In the genomic region with DNA sequence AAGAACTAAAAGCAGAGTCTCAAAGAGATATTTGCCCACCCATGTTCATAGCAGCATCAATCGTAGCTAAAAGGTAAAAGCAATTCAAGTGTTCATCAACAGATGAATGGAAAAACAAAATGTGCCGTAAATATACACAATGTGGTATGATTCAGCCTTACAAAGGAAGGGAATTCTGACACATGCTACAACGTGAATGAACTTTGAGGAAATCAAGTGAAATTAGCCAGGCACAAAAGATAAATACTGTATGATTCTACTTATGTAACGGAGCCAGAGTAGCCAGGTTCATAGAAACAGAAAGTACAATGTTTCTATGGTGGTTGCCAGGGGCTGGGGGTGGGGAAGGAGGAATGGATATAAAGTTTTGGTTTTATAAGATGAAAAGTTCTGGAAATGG, we compare ENCODE assay signal across 18 cellular contexts. TPM values are rescaled to one million over a fixed set of nuclear protein-coding genes. Genes with fewer than 3 reads are reported as not detected.
DNase-seq lines count a peak whose midpoint lies in the region; ATAC-seq and TF ChIP-seq lines count a peak whose summit lies in the region.
"Had no signal": no experiment of that assay in that cellular context is flagged by ENCODE, and none has a peak within 500 bp of the region (broad histone marks: within the 10 kb centered on the region; RNA-seq: fewer than 3 reads in every experiment).

No MANE protein-coding gene starts in this region.

- DNase-seq in ascending aorta (ENCODE audit: low spot score in 2 of 2) (no peak), SKM-1 (lab: John Stamatoyannopoulos, UW; ENCODE audit: unreplicated experiment) (no peak), NCI-H2171 treated with DMSO at 0.1 percent for 48 hours (lab: John Stamatoyannopoulos, UW) (no peak)
- DNase-seq in activated CD4-positive, alpha-beta T cell treated with anti-CD3 and anti-CD28 coated beads, Interleukin-2, amount 50 U/mL, for 4 hours, result no peak
- DNase-seq: activated CD8-positive, alpha-beta memory T cell treated with anti-CD3 and anti-CD28 coated beads, Interleukin-2, amount 10 ng/mL, durations not matched to agents 7 days and 5 days; activated naive CD4-positive, alpha-beta T cell; DMS53; hippocampal formation; KG1; NCI-H1105 treated with DMSO at 0.1 percent for 48 hours; T-helper 1 cell had no signal

- peak overlapping the region; percentile 39 to 70 (median 69) for H3K27ac Mint-ChIP-seq in nephron
- H3K27ac Mint-ChIP-seq: activated CD8-positive, alpha-beta memory T cell treated with anti-CD3 and anti-CD28 coated beads, Interleukin-2, amount 10 ng/mL, durations not matched to agents 7 days and 5 days; stimulated activated naive CD8-positive, alpha-beta T cell treated with anti-CD3 and anti-CD28 coated beads, Interleukin-15, Interleukin-2, amounts not matched to agents 100 ng/mL and 50 ng/mL, for 24 hours had no signal

- intact Hi-C loops in ascending aorta (cut with DNase I), result no loop called here

- peaks cover 14% of the 10 kb centered on the region for H3K27me3 Mint-ChIP-seq in nephron (ENCODE audit: low read depth)
- H3K27me3 Mint-ChIP-seq: stimulated activated naive CD8-positive, alpha-beta T cell treated with anti-CD3 and anti-CD28 coated beads, Interleukin-15, Interleukin-2, amounts not matched to agents 100 ng/mL and 50 ng/mL, for 24 hours had no signal

- peak overlapping the region in 1 of 3 experiments; percentile 9 for H3K4me3 Mint-ChIP-seq in nephron
- H3K4me3 Mint-ChIP-seq: activated CD8-positive, alpha-beta memory T cell treated with anti-CD3 and anti-CD28 coated beads, Interleukin-2, amount 10 ng/mL, durations not matched to agents 7 days and 5 days; CD14-positive monocyte; stimulated activated naive CD8-positive, alpha-beta T cell treated with anti-CD3 and anti-CD28 coated beads, Interleukin-15, Interleukin-2, amounts not matched to agents 100 ng/mL and 50 ng/mL, for 24 hours had no signal

- peak overlapping the region; percentile 63 to 92 for H3K27ac ChIP-seq in ascending aorta
- peak overlapping the region; percentile 33 to 71 for H3K27ac ChIP-seq in esophagus (ENCODE audit: low read depth in 2 of 2, low read length in 1 of 2)
- H3K27ac ChIP-seq: cardiac muscle cell, parathyroid adenoma had no signal

- H3K9me3 Mint-ChIP-seq in nephron, result no peaks in the 10 kb centered on the region
- H3K9me3 Mint-ChIP-seq: stimulated activated naive CD8-positive, alpha-beta T cell treated with anti-CD3 and anti-CD28 coated beads, Interleukin-15, Interleukin-2, amounts not matched to agents 100 ng/mL and 50 ng/mL, for 24 hours had no signal

- no peaks in the 10 kb centered on the region for H3K9me3 ChIP-seq in ascending aorta
- no peaks in the 10 kb centered on the region for H3K9me3 ChIP-seq in esophagus (ENCODE audit: control insufficient read depth in 2 of 2, insufficient read depth in 1 of 2, low read depth in 1 of 2, low read length in 1 of 2)

- no peak for TF ChIP-seq CTCF in ascending aorta (IDR thresholded peaks at IDR 0.05)
- no peak for TF ChIP-seq CTCF in nephron (IDR thresholded peaks at IDR 0.05; ENCODE audit: unreplicated experiment in 3 of 3)

- H3K36me3 ChIP-seq in ascending aorta, result no peaks in the 10 kb centered on the region
- no peaks in the 10 kb centered on the region for H3K36me3 ChIP-seq in esophagus (ENCODE audit: control insufficient read depth in 2 of 2, insufficient read depth in 2 of 2, low read length in 1 of 2)
- H3K36me3 ChIP-seq: cardiac muscle cell had no signal

- H3K4me1 ChIP-seq in ascending aorta, result peaks cover 16 to 53% of the 10 kb centered on the region in 2 donors
- peaks cover 8 to 22% of the 10 kb centered on the region in 2 donors for H3K4me1 ChIP-seq in esophagus (ENCODE audit: control insufficient read depth in 2 of 2, insufficient read depth in 2 of 2, low read length in 1 of 2)

- H3K27me3 ChIP-seq in ascending aorta (no peaks in the 10 kb centered on the region), esophagus (ENCODE audit: control insufficient read depth in 1 of 2, insufficient read depth in 2 of 2, low read length in 2 of 2) (no peaks in the 10 kb centered on the region)
- H3K27me3 ChIP-seq: cardiac muscle cell had no signal

- peaks cover 32% of the 10 kb centered on the region for H3K4me1 Mint-ChIP-seq in nephron
- H3K4me1 Mint-ChIP-seq: activated CD8-positive, alpha-beta memory T cell treated with anti-CD3 and anti-CD28 coated beads, Interleukin-2, amount 10 ng/mL, durations not matched to agents 7 days and 5 days; CD14-positive monocyte had no signal

- H3K36me3 Mint-ChIP-seq in nephron (ENCODE audit: low read depth), result no peaks in the 10 kb centered on the region
- H3K36me3 Mint-ChIP-seq: activated CD8-positive, alpha-beta memory T cell treated with anti-CD3 and anti-CD28 coated beads, Interleukin-2, amount 10 ng/mL, durations not matched to agents 7 days and 5 days; CD14-positive monocyte had no signal

- peak overlapping the region in 1 of 2 donors; percentile 14 for H3K4me3 ChIP-seq in ascending aorta
- H3K4me3 ChIP-seq in esophagus (ENCODE audit: low read depth in 1 of 2, low read length in 2 of 2), result no peak overlapping the region
- H3K4me3 ChIP-seq: cardiac muscle cell had no signal

- ATAC-seq in HG03280 (IDR thresholded peaks at IDR 0.05; ENCODE audit: unreplicated experiment), result no peak
- ATAC-seq: activated CD8-positive, alpha-beta memory T cell treated with anti-CD3 and anti-CD28 coated beads, Interleukin-2, amount 10 ng/mL, durations not matched to agents 7 days and 5 days had no signal

- WGBS in esophagus, 2 donors, result 12 to 33% methylated on average over 4 of the region's 4 CpGs

RNA-seq across cellular contexts. Expression of a gene that starts 57.8 kb away (rescaled TPM):
- 116 TPM for total RNA-seq in ascending aorta
- 10 to 100 TPM; 22.9 to 32.7 TPM for polyA plus RNA-seq in esophagus
- total RNA-seq: activated CD8-positive, alpha-beta memory T cell treated with anti-CD3 and anti-CD28 coated beads, Interleukin-2, amount 10 ng/mL, durations not matched to agents 7 days and 5 days; cardiac muscle cell had no signal
- polyA plus RNA-seq: cardiac muscle cell, CD14-positive monocyte had no signal
